In genomic region chr12:94616217-94616729, GRCh38 we compare ENCODE assay signal across 11 cellular contexts. TPM values are rescaled to one million over a fixed set of nuclear protein-coding genes. Genes with fewer than 3 reads are reported as not detected.
DNase-seq lines count a peak whose midpoint lies in the region; ATAC-seq, FAIRE-seq and TF ChIP-seq lines count a peak whose summit lies in the region.
"Had no signal": no experiment of that assay in that cellular context is flagged by ENCODE, and none has a peak within 500 bp of the region (broad histone marks: within the 10 kb centered on the region; RNA-seq: fewer than 3 reads in every experiment).

No MANE protein-coding gene starts in this region.

- DNase-seq in ELR (ENCODE audit: low read depth) = peak; percentile 82
- DNase-seq in right atrium auricular region (ENCODE audit: low spot score) = no peak
- DNase-seq in pancreas = no peak
- no peak for DNase-seq in DMS79 (lab: John Stamatoyannopoulos, UW)
- DNase-seq in activated naive CD8-positive, alpha-beta T cell treated with anti-CD3 and anti-CD28 coated beads, Interleukin-2, amount 50 U/mL, for 24 hours = no peak
- DNase-seq in immature natural killer cell = no peak
- DNase-seq: CD4-positive, alpha-beta T cell; RPMI8226 had no signal

- FAIRE-seq in pancreas (lab: Jason Lieb, UNC) = no peak

- H3K4me3 ChIP-seq in right atrium auricular region = peak overlapping the region in 1 of 2 donors; percentile 27
- H3K4me3 ChIP-seq in pancreas = peak overlapping the region in 1 of 4 donors; percentile 3

- H3K4me1 ChIP-seq in right atrium auricular region = peaks cover 0 to 32% of the 10 kb centered on the region in 2 donors
- peaks cover 4 to 14% (median 8%) of the 10 kb centered on the region in 3 donors for H3K4me1 ChIP-seq in pancreas

- 57 to 60% methylated on average over 11 of the region's 11 CpGs for WGBS in pancreas, 2 donors

- peaks cover 13% of the 10 kb centered on the region for H3K4me1 Mint-ChIP-seq in activated naive CD8-positive, alpha-beta T cell treated with anti-CD3 and anti-CD28 coated beads, Interleukin-2, amount 50 U/mL, for 24 hours
- H3K4me1 Mint-ChIP-seq in immature natural killer cell = peaks cover 11 to 18% of the 10 kb centered on the region in 2 donors

- H3K27ac Mint-ChIP-seq in activated naive CD8-positive, alpha-beta T cell treated with anti-CD3 and anti-CD28 coated beads, Interleukin-2, amount 50 U/mL, for 24 hours = no peak overlapping the region
- no peak overlapping the region for H3K27ac Mint-ChIP-seq in immature natural killer cell
- H3K27ac Mint-ChIP-seq: activated T-helper 1 cell treated with anti-CD3 and anti-CD28 coated beads, Interleukin-12 subunit alpha, Interleukin-12 subunit beta, Interleukin-2, Interleukin-4 antibody, amounts not matched to agents 30 ng/mL and 10 ng/mL and 1 ng/mL, durations not matched to agents 14 hours and 24 hours and 36 hours; CD4-positive, alpha-beta T cell had no signal

- no peaks in the 10 kb centered on the region for H3K36me3 ChIP-seq in right atrium auricular region
- H3K36me3 ChIP-seq in pancreas = no peaks in the 10 kb centered on the region

- peak; percentile 31 to 50 (median 40) for ATAC-seq in pancreas
- no peak for ATAC-seq in activated naive CD8-positive, alpha-beta T cell treated with anti-CD3 and anti-CD28 coated beads, Interleukin-2, amount 50 U/mL, for 24 hours
- no peak for ATAC-seq in GM19452 (IDR thresholded peaks at IDR 0.05; ENCODE audit: unreplicated experiment)

- TF ChIP-seq CTCF in VCaP (conservative IDR thresholded peaks at IDR 0.05) = no peak
- TF ChIP-seq CTCF in right atrium auricular region (IDR thresholded peaks at IDR 0.05) = no peak
- TF ChIP-seq CTCF in pancreas (IDR thresholded peaks at IDR 0.05) = no peak

- H3K36me3 Mint-ChIP-seq in activated naive CD8-positive, alpha-beta T cell treated with anti-CD3 and anti-CD28 coated beads, Interleukin-2, amount 50 U/mL, for 24 hours (ENCODE audit: low read depth) = no peaks in the 10 kb centered on the region
- no peaks in the 10 kb centered on the region for H3K36me3 Mint-ChIP-seq in immature natural killer cell

- no peaks in the 10 kb centered on the region for H3K27me3 Mint-ChIP-seq in activated naive CD8-positive, alpha-beta T cell treated with anti-CD3 and anti-CD28 coated beads, Interleukin-2, amount 50 U/mL, for 24 hours
- no peaks in the 10 kb centered on the region for H3K27me3 Mint-ChIP-seq in immature natural killer cell (ENCODE audit: low read depth in 3 of 3)

- intact Hi-C loops in pancreas (cut with DNase I) = no loop called here

- H3K27ac ChIP-seq in VCaP (peak overlapping the region; percentile 85), right atrium auricular region (peak overlapping the region; percentile 46 to 58), pancreas (peak overlapping the region in 2 of 4 donors; percentile 25 to 38)

- no peaks in the 10 kb centered on the region for H3K9me3 Mint-ChIP-seq in activated naive CD8-positive, alpha-beta T cell treated with anti-CD3 and anti-CD28 coated beads, Interleukin-2, amount 50 U/mL, for 24 hours
- H3K9me3 Mint-ChIP-seq in immature natural killer cell = no peaks in the 10 kb centered on the region
- H3K9me3 Mint-ChIP-seq: activated T-helper 1 cell treated with anti-CD3 and anti-CD28 coated beads, Interleukin-12 subunit alpha, Interleukin-12 subunit beta, Interleukin-2, Interleukin-4 antibody, amounts not matched to agents 30 ng/mL and 10 ng/mL and 1 ng/mL, durations not matched to agents 14 hours and 24 hours and 36 hours; CD4-positive, alpha-beta T cell had no signal

- H3K9me3 ChIP-seq in right atrium auricular region (no peaks in the 10 kb centered on the region), pancreas (no peaks in the 10 kb centered on the region)

- no peak overlapping the region for H3K4me3 Mint-ChIP-seq in activated naive CD8-positive, alpha-beta T cell treated with anti-CD3 and anti-CD28 coated beads, Interleukin-2, amount 50 U/mL, for 24 hours
- no peak overlapping the region for H3K4me3 Mint-ChIP-seq in immature natural killer cell
- H3K4me3 Mint-ChIP-seq: activated T-helper 1 cell treated with anti-CD3 and anti-CD28 coated beads, Interleukin-12 subunit alpha, Interleukin-12 subunit beta, Interleukin-2, Interleukin-4 antibody, amounts not matched to agents 30 ng/mL and 10 ng/mL and 1 ng/mL, durations not matched to agents 14 hours and 24 hours and 36 hours; CD4-positive, alpha-beta T cell had no signal

- H3K27me3 ChIP-seq in right atrium auricular region (no peaks in the 10 kb centered on the region), pancreas (no peaks in the 10 kb centered on the region)

RNA-seq across cellular contexts. Expression of gene TMCC3, which starts 34.1 kb away (rescaled TPM):
- total RNA-seq in right atrium auricular region = 1 to 10 TPM; 4.4 to 4.7 TPM
- 1 to 10 TPM; 1.2 to 6.9 (median 2.3) TPM for total RNA-seq in pancreas
- polyA plus RNA-seq in pancreas = 1 to 10 TPM; 1.0 to 3.5 TPM
- 10 to 100 TPM; 12.4 to 19.2 (median 15.2) TPM for polyA plus RNA-seq in immature natural killer cell

Comparison
In these comparisons a context has a peak if more than half of its experiments do, and no peak if none do; other contexts are left out.
1. ATAC-seq: peak in pancreas (4 of 4); none in activated naive CD8-positive, alpha-beta T cell treated with anti-CD3 and anti-CD28 coated beads, Interleukin-2, amount 50 U/mL, for 24 hours (single experiment) and GM19452 (single experiment).